In genomic region chr2:228263156-228263555, GRCh38 we compare ENCODE assay signal across 27 cellular contexts.
"Had no signal": no experiment of that assay in that cellular context is flagged by ENCODE, and none has a peak within 500 bp of the region (broad histone marks: within the 10 kb centered on the region; RNA-seq: fewer than 3 reads in every experiment).

No MANE protein-coding gene starts in this region.

- H3K4me1 ChIP-seq: ascending aorta, breast epithelium, colonic mucosa, esophagus squamous epithelium, gastroesophageal sphincter, heart right ventricle had no signal

- H3K27ac ChIP-seq: ascending aorta, breast epithelium, cardiac muscle cell, colonic mucosa, epithelial cell of prostate, esophagus squamous epithelium, gastroesophageal sphincter, heart right ventricle, WERI-Rb-1 had no signal

- H3K9me3 ChIP-seq: ascending aorta, breast epithelium, colonic mucosa, esophagus squamous epithelium, gastroesophageal sphincter had no signal

- DNase-seq: activated B cell treated with CpG ODN at 0.5 μM for 24 hours; activated CD4-positive, alpha-beta memory T cell treated with anti-CD3 and anti-CD28 coated beads, Interleukin-2, amount 10 ng/mL, durations not matched to agents 7 days and 5 days; activated CD4-positive, alpha-beta T cell treated with anti-CD3 and anti-CD28 coated beads, Interleukin-2, amount 10 ng/mL, durations not matched to agents 24 days and 14 days; activated CD8-positive, alpha-beta memory T cell treated with anti-CD3 and anti-CD28 coated beads, Interleukin-2, amount 50 U/mL, for 48 hours; activated effector memory CD4-positive, alpha-beta T cell treated with Interleukin-2 at 50 U/mL for 16 hours; activated gamma-delta T cell treated with Interleukin-2 at 50 U/mL for 16 hours; activated naive CD4-positive, alpha-beta T cell treated with Interleukin-2 at 50 U/mL for 16 hours; activated naive CD8-positive, alpha-beta T cell treated with anti-CD3 and anti-CD28 coated beads, Interleukin-2, amount 10 ng/mL, durations not matched to agents 7 days and 5 days; activated T-cell treated with anti-CD3 and anti-CD28 coated beads for 4 hours; activated T-cell treated with anti-CD3 and anti-CD28 coated beads, Interleukin-2, amount 50 U/mL, for 4 hours; central memory CD4-positive, alpha-beta T cell; cerebellar nuclear complex; colonic mucosa; effector CD8-positive, alpha-beta T cell; esophagus squamous epithelium; foreskin melanocyte; heart right ventricle; T-cell; T1000; WERI-Rb-1 had no signal

- H3K4me3 ChIP-seq: ascending aorta, breast epithelium, cardiac muscle cell, colonic mucosa, esophagus squamous epithelium, gastroesophageal sphincter, heart right ventricle had no signal

- ATAC-seq: activated CD4-positive, CD25-positive, alpha-beta regulatory T cell treated with anti-CD3 and anti-CD28 coated beads, Interleukin-2, amount 50 U/mL, for 24 hours; activated T-cell treated with anti-CD3 and anti-CD28 coated beads, Interleukin-2, amount 50 U/mL, for 4 hours; activated T-helper 17 cell treated with anti-CD3 and anti-CD28 coated beads, Interleukin-2, amount 50 U/mL, for 72 hours; gastroesophageal sphincter; heart right ventricle; T-cell had no signal

- H3K36me3 ChIP-seq: ascending aorta, breast epithelium, cardiac muscle cell, colonic mucosa, esophagus squamous epithelium, gastroesophageal sphincter, heart right ventricle, WERI-Rb-1 had no signal

- H3K27me3 ChIP-seq: ascending aorta, breast epithelium, cardiac muscle cell, colonic mucosa, esophagus squamous epithelium, gastroesophageal sphincter, heart right ventricle had no signal
